Comparison of ENCODE assay signal across 9 cellular contexts in the genomic region with DNA sequence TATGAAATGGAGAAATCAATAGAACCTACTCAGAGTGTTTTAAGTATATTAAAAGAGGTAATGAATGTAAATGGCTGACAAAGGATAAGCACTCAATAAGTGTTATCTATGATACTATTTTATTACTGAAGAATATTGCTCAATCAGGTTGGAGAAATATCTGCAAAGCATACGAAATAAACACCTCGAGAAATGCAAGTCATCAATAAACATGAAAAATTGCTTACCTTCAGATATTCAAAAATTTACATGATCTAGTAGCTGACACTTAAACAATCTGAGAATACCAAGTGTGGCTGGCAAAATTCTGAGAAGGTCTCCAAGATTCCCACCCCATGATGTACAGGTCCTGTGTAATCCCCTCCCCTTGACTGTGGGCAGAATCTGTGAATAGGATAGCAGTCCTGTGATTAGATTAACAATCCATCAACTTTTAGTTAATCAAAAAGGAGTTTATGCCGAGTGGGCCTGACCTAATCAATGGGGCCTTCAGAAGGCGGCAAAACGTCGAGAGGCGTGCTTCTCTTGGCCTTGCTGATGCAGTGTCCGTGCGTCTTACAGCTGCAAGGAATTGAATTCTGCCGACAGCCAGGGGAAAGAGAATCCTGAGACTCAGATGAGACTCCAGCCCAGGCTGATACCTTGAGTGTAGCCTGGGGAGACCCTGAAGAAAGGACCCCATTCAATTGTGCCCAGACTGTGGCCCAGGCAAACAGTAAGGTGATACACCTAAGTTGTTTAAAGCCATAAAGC. TPM values are rescaled to one million over a fixed set of nuclear protein-coding genes. Genes with fewer than 3 reads are reported as not detected.
"Had no signal": no experiment of that assay in that cellular context is flagged by ENCODE, and none has a peak within 500 bp of the region (broad histone marks: within the 10 kb centered on the region; RNA-seq: fewer than 3 reads in every experiment).

No MANE protein-coding gene starts in this region.

- H3K9ac ChIP-seq: GM23248 had no signal

- DNase-seq: GM23248, GOT3, H7, HCEC 1CT, KG1 had no signal

- H3K27ac ChIP-seq: GM23248, HL-60 had no signal

- H3K4me1 Mint-ChIP-seq: IgD-negative memory B cell had no signal

- H3K4me3 ChIP-seq: GM23248 had no signal

- H3K36me3 Mint-ChIP-seq: IgD-negative memory B cell had no signal

- H2AFZ ChIP-seq: GM23248 had no signal

- H3K27ac Mint-ChIP-seq: IgD-negative memory B cell had no signal

- H3K4me3 Mint-ChIP-seq: IgD-negative memory B cell had no signal

RNA-seq across cellular contexts. Expression of gene SPATA19, which starts 49.1 kb away (rescaled TPM):
- total RNA-seq: GM23248, H4, H7, HT1080 had no signal
- polyA plus RNA-seq: GM23248, IgD-negative memory B cell had no signal
